ENCODE assay signal across 1 cellular context in the genomic region with DNA sequence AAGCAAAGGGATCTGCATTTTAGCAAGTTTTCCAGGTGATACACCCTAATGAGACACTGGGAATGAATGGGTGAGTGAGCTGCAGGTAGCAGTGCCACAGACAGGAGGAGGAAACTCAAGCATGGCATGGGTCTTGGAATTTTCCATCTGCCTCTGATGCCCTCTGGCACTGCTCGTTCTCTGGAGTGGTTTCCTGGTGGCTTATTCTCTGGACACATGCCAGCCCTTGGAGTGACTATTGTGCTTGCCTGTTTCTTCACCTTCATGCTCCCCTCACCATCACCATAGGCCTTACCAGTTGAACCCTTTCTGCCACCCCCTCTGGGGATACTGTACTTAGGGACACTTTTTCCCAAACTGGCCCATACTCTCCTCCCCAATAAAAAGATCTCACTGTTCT.
TF ChIP-seq lines count a peak whose summit lies in the region.

No MANE protein-coding gene starts in this region.

TF ChIP-seq in H1, 55 proteins besides CTCF, POLR2A, EP300 and RAD21:
- no peak for TF ChIP-seq GABPA (IDR thresholded peaks at IDR 0.05; ENCODE audit: borderline replicate concordance, insufficient read depth, low read length)
- TF ChIP-seq CHD1 (IDR thresholded peaks at IDR 0.05; ENCODE audit: low read depth, low read length): no peak
- no peak for TF ChIP-seq CEBPB (IDR thresholded peaks at IDR 0.05; ENCODE audit: low read depth, low read length)
- no peak for TF ChIP-seq ZNF274 (IDR thresholded peaks at IDR 0.05; ENCODE audit: borderline replicate concordance, extremely low read depth, low read length)
- TF ChIP-seq, protein P1, sequence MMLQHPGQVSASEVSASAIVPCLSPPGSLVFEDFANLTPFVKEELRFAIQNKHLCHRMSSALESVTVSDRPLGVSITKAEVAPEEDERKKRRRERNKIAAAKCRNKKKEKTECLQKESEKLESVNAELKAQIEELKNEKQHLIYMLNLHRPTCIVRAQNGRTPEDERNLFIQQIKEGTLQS (IDR thresholded peaks at IDR 0.05; ENCODE audit: insufficient read depth, low read depth, low read length): no peak
- TF ChIP-seq GTF2F1 (IDR thresholded peaks at IDR 0.05; ENCODE audit: borderline replicate concordance, low read depth, low read length): no peak
- TF ChIP-seq TBP (IDR thresholded peaks at IDR 0.05; ENCODE audit: low read depth, low read length): no peak
- no peak for TF ChIP-seq CBX8 (IDR thresholded peaks at IDR 0.05; ENCODE audit: borderline replicate concordance, low read depth, low read length)
- TF ChIP-seq HDAC6 (IDR thresholded peaks at IDR 0.05; ENCODE audit: low read depth, low read length): no peak
- no peak for TF ChIP-seq CHD7 (IDR thresholded peaks at IDR 0.05; ENCODE audit: insufficient replicate concordance, low read length)
- no peak for TF ChIP-seq SIRT6 (IDR thresholded peaks at IDR 0.05; ENCODE audit: low read length)
- TF ChIP-seq SIN3A (conservative IDR thresholded peaks at IDR 0.05 in 1 of 2, IDR thresholded peaks at IDR 0.05 in 1 of 2; ENCODE audit: low read depth in 1 of 2, low read length in 2 of 2): no peak
